Comparison of ENCODE assay signal across 16 cellular contexts in the genomic region with DNA sequence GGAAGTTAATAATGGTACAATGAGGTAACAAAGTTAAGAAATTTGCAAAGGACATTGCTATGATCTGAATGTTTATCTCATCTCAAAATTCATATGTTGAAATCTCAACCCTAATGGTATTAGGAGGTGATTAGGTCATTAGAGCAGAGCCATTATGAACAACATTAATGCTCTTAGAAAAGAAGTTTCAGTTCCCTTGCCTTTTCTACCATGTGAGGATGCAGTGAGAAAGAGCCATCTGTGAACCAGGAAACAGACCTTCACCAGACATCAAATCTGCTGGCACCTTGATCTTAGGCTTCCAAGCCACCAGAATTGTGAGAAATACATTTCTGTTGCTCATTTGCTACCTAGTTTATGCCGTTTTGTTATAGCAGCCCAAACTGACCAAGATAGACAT.
DNase-seq lines count a peak whose midpoint lies in the region; ATAC-seq and TF ChIP-seq lines count a peak whose summit lies in the region.
"Had no signal": no experiment of that assay in that cellular context is flagged by ENCODE, and none has a peak within 500 bp of the region (broad histone marks: within the 10 kb centered on the region; RNA-seq: fewer than 3 reads in every experiment).

No MANE protein-coding gene starts in this region.

- ATAC-seq in GM18867 (IDR thresholded peaks at IDR 0.05; ENCODE audit: unreplicated experiment) (peak; percentile 54), HG03432 (IDR thresholded peaks at IDR 0.05; ENCODE audit: unreplicated experiment) (peak; percentile 78)
- ATAC-seq: A549; CD8-positive, alpha-beta T cell; GM23338; HepG2 had no signal

- peak; percentile 11 for DNase-seq in SK-N-DZ (ENCODE audit: low spot score)
- DNase-seq in GM10248 (ENCODE audit: extremely low spot score), result no peak
- no peak for DNase-seq in NCI-H2081 treated with DMSO at 0.1 percent for 48 hours (lab: John Stamatoyannopoulos, UW)
- no peak for DNase-seq in pons (ENCODE audit: low spot score)
- DNase-seq: BE2C; CD8-positive, alpha-beta T cell; COR-L47; DMS153; DMS79 treated with DMSO at 0.1 percent for 48 hours; EL; H7 had no signal

- TF ChIP-seq CTCF in GM10248 (IDR thresholded peaks at IDR 0.05; ENCODE audit: control extremely low read depth, extremely low read depth, low read depth, missing control alignments), result no peak

- CTCF ChIA-PET in GM10248 (lab: Yijun Ruan, JAX), result no interaction called here

- POLR2A ChIA-PET in GM10248 (lab: Yijun Ruan, JAX), result no interaction called here
